ENCODE assay signal across 1 cellular context in genomic region chr3:42184622-42185010, GRCh38.
TF ChIP-seq lines count a peak whose summit lies in the region.

No MANE protein-coding gene starts in this region.

TF ChIP-seq in WTC11, 78 proteins besides CTCF, POLR2A, EP300 and RAD21 (continued from another document):
- TF ChIP-seq ZNF425 (CRISPR knock-in tag; conservative IDR thresholded peaks at IDR 0.05) = no peak
- no peak for TF ChIP-seq ATF1 (CRISPR knock-in tag; IDR thresholded peaks at IDR 0.05)
- no peak for TF ChIP-seq TEAD1 (CRISPR knock-in tag; IDR thresholded peaks at IDR 0.05)
- TF ChIP-seq GTF2I (CRISPR knock-in tag; conservative IDR thresholded peaks at IDR 0.05) = no peak
- no peak for TF ChIP-seq PREB (CRISPR knock-in tag; IDR thresholded peaks at IDR 0.05; ENCODE audit: borderline replicate concordance)
- TF ChIP-seq NFATC4 (CRISPR knock-in tag; IDR thresholded peaks at IDR 0.05) = no peak
- TF ChIP-seq AR (CRISPR knock-in tag; IDR thresholded peaks at IDR 0.05) = no peak
